In the genomic region with DNA sequence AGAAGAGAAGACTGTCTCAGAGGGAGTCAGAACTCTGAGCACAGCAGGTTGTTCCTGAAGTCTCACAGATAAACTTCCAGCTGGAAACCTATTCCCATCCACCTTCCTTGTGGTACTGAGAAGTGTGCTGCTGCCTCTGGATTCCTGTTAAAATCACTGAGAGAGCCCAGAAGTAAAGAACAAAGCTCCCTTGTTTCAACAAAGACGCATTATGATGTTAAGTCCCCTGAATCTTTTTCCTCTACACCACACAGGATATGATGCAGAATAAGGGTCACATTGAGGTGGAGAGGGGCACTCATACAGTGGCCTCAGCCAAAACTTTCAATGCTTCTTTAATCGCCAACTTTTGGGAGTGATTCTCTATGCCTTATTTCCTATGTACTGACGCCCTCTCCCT, we compare ENCODE assay signal across 24 cellular contexts.
DNase-seq lines count a peak whose midpoint lies in the region; ATAC-seq and TF ChIP-seq lines count a peak whose summit lies in the region.
"Had no signal": no experiment of that assay in that cellular context is flagged by ENCODE, and none has a peak within 500 bp of the region (broad histone marks: within the 10 kb centered on the region; RNA-seq: fewer than 3 reads in every experiment).

No MANE protein-coding gene starts in this region.

- no peak overlapping the region for H2BK120ac ChIP-seq in IMR-90 (ENCODE audit: low read depth, low read length)

- no peak overlapping the region for H4K5ac ChIP-seq in IMR-90 (ENCODE audit: low read depth, low read length)

- H3K4me2 ChIP-seq in IMR-90 (ENCODE audit: low read depth, low read length) = no peak overlapping the region

- intact Hi-C loops in IMR-90 (cut with micrococcal nuclease) = no loop called here

- H3K27ac Mint-ChIP-seq in stimulated activated naive B cell treated with anti-CD40 and anti-IgM and Interleukin-4, amounts not matched to agents 10 μg/mL and 1 μg/mL and 100 μg/mL, for 72 hours = no peak overlapping the region
- H3K27ac Mint-ChIP-seq: activated CD4-positive, alpha-beta memory T cell treated with anti-CD3 and anti-CD28 coated beads for 36 hours; activated naive CD8-positive, alpha-beta T cell; activated T-helper 2 cell treated with anti-CD3 and anti-CD28 coated beads, Interferon-gamma antibody, Interleukin-2, Interleukin-4, amounts not matched to agents 10 μg/mL and 5 μg/mL and 100 μg/mL, durations not matched to agents 14 hours and 24 hours and 36 hours; memory B cell had no signal

- dilution Hi-C loops in IMR-90 (cut with HindIII; ENCODE audit: low sequenced_read_pairs, unreplicated experiment) = no loop called here

- in situ Hi-C loops in IMR-90 (cut with MboI; ENCODE audit: low sequenced_read_pairs) = no loop called here

- no peak overlapping the region for H3K23ac ChIP-seq in IMR-90 (ENCODE audit: low read depth, low read length)

- H3K27me3 Mint-ChIP-seq in stimulated activated naive B cell treated with anti-CD40 and anti-IgM and Interleukin-4, amounts not matched to agents 10 μg/mL and 1 μg/mL and 100 μg/mL, for 72 hours = peaks cover 0 to 3% of the 10 kb centered on the region in 2 donors
- H3K27me3 Mint-ChIP-seq: activated CD4-positive, alpha-beta memory T cell treated with anti-CD3 and anti-CD28 coated beads for 36 hours; activated naive CD8-positive, alpha-beta T cell; memory B cell had no signal

- no peaks in the 10 kb centered on the region for H3K79me1 ChIP-seq in IMR-90 (ENCODE audit: low read depth in 1 of 2, low read length in 2 of 2)

- TF ChIP-seq CTCF in IMR-90 (conservative IDR thresholded peaks at IDR 0.05; ENCODE audit: low read depth, low read length) = no peak
- no peak for TF ChIP-seq CTCF in cardiac fibroblast (IDR thresholded peaks at IDR 0.05; ENCODE audit: low read depth, low read length)

- H3K4me1 ChIP-seq in IMR-90 (ENCODE audit: control insufficient read depth, insufficient read depth, low read length) = no peaks in the 10 kb centered on the region
- H3K4me1 ChIP-seq: testis, uterus had no signal

- H4K8ac ChIP-seq in IMR-90 (ENCODE audit: low read depth in 2 of 2, low read length in 2 of 2) = no peak overlapping the region

- no peaks in the 10 kb centered on the region for H3K9me3 Mint-ChIP-seq in stimulated activated naive B cell treated with anti-CD40 and anti-IgM and Interleukin-4, amounts not matched to agents 10 μg/mL and 1 μg/mL and 100 μg/mL, for 72 hours
- H3K9me3 Mint-ChIP-seq: activated CD4-positive, alpha-beta memory T cell treated with anti-CD3 and anti-CD28 coated beads for 36 hours; activated T-helper 2 cell treated with anti-CD3 and anti-CD28 coated beads, Interferon-gamma antibody, Interleukin-2, Interleukin-4, amounts not matched to agents 10 μg/mL and 5 μg/mL and 100 μg/mL, durations not matched to agents 14 hours and 24 hours and 36 hours had no signal

- H3K4ac ChIP-seq in IMR-90 (ENCODE audit: low read depth, low read length) = no peak overlapping the region

- no peak overlapping the region for H2AFZ ChIP-seq in IMR-90 (replicated peaks; ENCODE audit: low read length, poor library complexity)

- no peaks in the 10 kb centered on the region for H3K9me1 ChIP-seq in IMR-90 (ENCODE audit: insufficient read depth, low read length)

- CTCF ChIA-PET in IMR-90 (lab: Yijun Ruan, JAX) = interaction anchor here (1.5 kb wide), 1 partner anchor 14 kb away, joined by 3 read pairs; no protein-coding TSS in a partner anchor

- H3K18ac ChIP-seq in IMR-90 (ENCODE audit: low read depth, low read length) = no peak overlapping the region

- H2BK15ac ChIP-seq in IMR-90 (ENCODE audit: low read depth, low read length) = no peak overlapping the region

- no peak overlapping the region for H2BK5ac ChIP-seq in IMR-90 (ENCODE audit: low read depth, low read length, poor library complexity, severe bottlenecking)

- H4K20me1 ChIP-seq in IMR-90 (ENCODE audit: insufficient read depth, low read length) = no peaks in the 10 kb centered on the region

- POLR2A ChIA-PET in IMR-90 (lab: Charles Lee; ENCODE audit: unreplicated experiment) = no interaction called here

- no peaks in the 10 kb centered on the region for H3K36me3 Mint-ChIP-seq in stimulated activated naive B cell treated with anti-CD40 and anti-IgM and Interleukin-4, amounts not matched to agents 10 μg/mL and 1 μg/mL and 100 μg/mL, for 72 hours
- H3K36me3 Mint-ChIP-seq: activated CD4-positive, alpha-beta memory T cell treated with anti-CD3 and anti-CD28 coated beads for 36 hours; activated naive CD8-positive, alpha-beta T cell; memory B cell had no signal

- no peak overlapping the region for H3K4me3 Mint-ChIP-seq in stimulated activated naive B cell treated with anti-CD40 and anti-IgM and Interleukin-4, amounts not matched to agents 10 μg/mL and 1 μg/mL and 100 μg/mL, for 72 hours
- H3K4me3 Mint-ChIP-seq: activated CD4-positive, alpha-beta memory T cell treated with anti-CD3 and anti-CD28 coated beads for 36 hours; activated naive CD8-positive, alpha-beta T cell; memory B cell had no signal

- WGBS in IMR-90 (ENCODE audit: extremely low coverage in 2 of 2, insufficient read length in 1 of 2), 2 experiments = no CpG with 5 or more reads among the region's 3 CpGs

- H3K4me3 ChIP-seq in IMR-90 (ENCODE audit: insufficient read depth, low read depth, low read length) (no peak overlapping the region), cardiac fibroblast (replicated peaks in 1 of 2; ENCODE audit: low read depth in 2 of 2, low read length in 2 of 2) (no peak overlapping the region)
- H3K4me3 ChIP-seq: testis, uterus had no signal

- no peak overlapping the region for H2AK9ac ChIP-seq in IMR-90 (replicated peaks; ENCODE audit: low read depth, low read length, poor library complexity)

- H4K91ac ChIP-seq in IMR-90 (ENCODE audit: insufficient read depth, low read depth, low read length) = no peak overlapping the region

- no peak for TF ChIP-seq RAD21 in IMR-90 (IDR thresholded peaks at IDR 0.05; ENCODE audit: low read length)

- H2BK20ac ChIP-seq in IMR-90 (ENCODE audit: low read depth, low read length) = no peak overlapping the region

- peak; percentile 3 for DNase-seq in Ammon's horn (ENCODE audit: low spot score)
- peak; percentile 44 for DNase-seq in IMR-90
- DNase-seq in cardiac fibroblast (ENCODE audit: low read depth in 2 of 2) = peak; percentile 2 to 44
- peak; percentile 16 for DNase-seq in kidney tubule cell (ENCODE audit: low spot score)
- DNase-seq in stimulated activated naive B cell treated with anti-CD40 and anti-IgM and Interleukin-4, amounts not matched to agents 10 μg/mL and 1 μg/mL and 100 μg/mL, for 72 hours = no peak
- DNase-seq in NAMALWA (ENCODE audit: low spot score) = no peak
- no peak for DNase-seq in DMS153 treated with DMSO at 0.1 percent for 48 hours (lab: John Stamatoyannopoulos, UW; ENCODE audit: unreplicated experiment)
- DNase-seq: activated CD4-positive, alpha-beta memory T cell treated with anti-CD3 and anti-CD28 coated beads for 36 hours; aorta; DMS79; effector CD8-positive, alpha-beta T cell; HCEC 1CT; NCI-H2029; stimulated activated CD4-positive, alpha-beta T cell treated with anti-CD3 and anti-CD28 coated beads, Interleukin-4, amount 100 ng/mL, for 1 hour; stimulated activated naive CD4-positive, alpha-beta T cell; T1000; testis; uterus had no signal

- H3K56ac ChIP-seq in IMR-90 (ENCODE audit: extremely low read depth, insufficient read depth, low read length) = no peak overlapping the region

- H3K9ac ChIP-seq in IMR-90 (ENCODE audit: low read depth, low read length) = no peak overlapping the region

- H3K4me1 Mint-ChIP-seq in stimulated activated naive B cell treated with anti-CD40 and anti-IgM and Interleukin-4, amounts not matched to agents 10 μg/mL and 1 μg/mL and 100 μg/mL, for 72 hours = peaks cover 0 to 4% of the 10 kb centered on the region in 2 donors
- H3K4me1 Mint-ChIP-seq: memory B cell had no signal

- no peak overlapping the region for H3K27ac ChIP-seq in IMR-90 (ENCODE audit: insufficient read depth, low read length)
- H3K27ac ChIP-seq: HL-60, testis, uterus had no signal

- no peaks in the 10 kb centered on the region for H3K36me3 ChIP-seq in IMR-90 (ENCODE audit: control insufficient read depth, insufficient read depth, low read length)
- H3K36me3 ChIP-seq: uterus had no signal

- ATAC-seq in IMR-90 (ENCODE audit: low read depth) (no peak), GM21381 (IDR thresholded peaks at IDR 0.05; ENCODE audit: unreplicated experiment) (no peak)
- ATAC-seq in stimulated activated naive B cell treated with anti-CD40 and anti-IgM and Interleukin-4, amounts not matched to agents 10 μg/mL and 1 μg/mL and 100 μg/mL, for 72 hours (replicated peaks) = no peak
- ATAC-seq: esophagus mucosa had no signal

- no peak for TF ChIP-seq POLR2A in IMR-90 (IDR thresholded peaks at IDR 0.05; ENCODE audit: low read depth, low read length)

- no peaks in the 10 kb centered on the region for H3K9me3 ChIP-seq in IMR-90 (ENCODE audit: control insufficient read depth, insufficient read depth, low read length)
- H3K9me3 ChIP-seq: testis, uterus had no signal

- no peak overlapping the region for H2AK5ac ChIP-seq in IMR-90 (ENCODE audit: low read depth, low read length)

- H3K27me3 ChIP-seq in IMR-90 (ENCODE audit: control insufficient read depth, insufficient read depth, low read length) = no peaks in the 10 kb centered on the region
- H3K27me3 ChIP-seq: testis, uterus had no signal

- no TSS peak for BruUV-seq in IMR-90 (replicated peaks; lab: Mats Ljungman, UMichigan)

- H3K14ac ChIP-seq in IMR-90 (replicated peaks; ENCODE audit: low read depth, low read length) = no peak overlapping the region

TF ChIP-seq in IMR-90, 13 proteins besides CTCF, POLR2A, EP300 and RAD21 (continues in another document):
- TF ChIP-seq NFE2L2 (IDR thresholded peaks at IDR 0.05; ENCODE audit: low read depth, low read length) = no peak
- TF ChIP-seq SMC3 (IDR thresholded peaks at IDR 0.05; ENCODE audit: low read depth, low read length) = no peak
- no peak for TF ChIP-seq BHLHE40 (IDR thresholded peaks at IDR 0.05; ENCODE audit: low read depth, low read length)
- TF ChIP-seq FOS (IDR thresholded peaks at IDR 0.05; ENCODE audit: low read depth, low read length) = no peak
- TF ChIP-seq MXI1 (IDR thresholded peaks at IDR 0.05; ENCODE audit: borderline replicate concordance, low read depth, low read length) = no peak
- TF ChIP-seq MAFK (IDR thresholded peaks at IDR 0.05; ENCODE audit: low read depth, low read length) = no peak
- no peak for TF ChIP-seq RCOR1 (IDR thresholded peaks at IDR 0.05; ENCODE audit: insufficient replicate concordance, low read length)
- no peak for TF ChIP-seq MAZ (IDR thresholded peaks at IDR 0.05; ENCODE audit: borderline replicate concordance, low read depth, low read length)
- TF ChIP-seq CEBPB (IDR thresholded peaks at IDR 0.05; ENCODE audit: low read depth, low read length) = no peak
- TF ChIP-seq, protein P1, sequence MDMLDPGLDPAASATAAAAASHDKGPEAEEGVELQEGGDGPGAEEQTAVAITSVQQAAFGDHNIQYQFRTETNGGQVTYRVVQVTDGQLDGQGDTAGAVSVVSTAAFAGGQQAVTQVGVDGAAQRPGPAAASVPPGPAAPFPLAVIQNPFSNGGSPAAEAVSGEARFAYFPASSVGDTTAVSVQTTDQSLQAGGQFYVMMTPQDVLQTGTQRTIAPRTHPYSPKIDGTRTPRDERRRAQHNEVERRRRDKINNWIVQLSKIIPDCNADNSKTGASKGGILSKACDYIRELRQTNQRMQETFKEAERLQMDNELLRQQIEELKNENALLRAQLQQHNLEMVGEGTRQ (IDR thresholded peaks at IDR 0.05; ENCODE audit: low read depth, low read length) = no peak

Comparison
In these comparisons a context has a peak if more than half of its experiments do, and no peak if none do; other contexts are left out.
1. DNase-seq: peak in Ammon's horn (single experiment), IMR-90 (single experiment), cardiac fibroblast (2 of 2) and kidney tubule cell (single experiment); none in stimulated activated naive B cell treated with anti-CD40 and anti-IgM and Interleukin-4, amounts not matched to agents 10 μg/mL and 1 μg/mL and 100 μg/mL, for 72 hours (single experiment), NAMALWA (single experiment) and DMS153 treated with DMSO at 0.1 percent for 48 hours (single experiment).